In genomic region chrX:49001521-49002090, GRCh38 we compare ENCODE assay signal across 8 cellular contexts. TPM values are rescaled to one million over a fixed set of nuclear protein-coding genes. Genes with fewer than 3 reads are reported as not detected.
DNase-seq lines count a peak whose midpoint lies in the region; ATAC-seq and TF ChIP-seq lines count a peak whose summit lies in the region.

No MANE protein-coding gene starts in this region.

- H3K27me3 ChIP-seq in PC-9 (ENCODE audit: insufficient read depth, low read depth) (no peaks in the 10 kb centered on the region), transverse colon (no peaks in the 10 kb centered on the region)

- H3K4me1 ChIP-seq in PC-9 (replicated peaks; ENCODE audit: insufficient read depth), result no peaks in the 10 kb centered on the region
- H3K4me1 ChIP-seq in transverse colon, result peaks cover 0 to 9% (median 0%) of the 10 kb centered on the region in 4 donors

- TF ChIP-seq CTCF in AG04449 (IDR thresholded peaks at IDR 0.05; ENCODE audit: insufficient read depth, low read length, missing control alignments) (no peak), PC-9 (conservative IDR thresholded peaks at IDR 0.05) (no peak), osteocyte (IDR thresholded peaks at IDR 0.05) (no peak), transverse colon (IDR thresholded peaks at IDR 0.05) (no peak)

- H3K79me2 ChIP-seq in PC-9 (ENCODE audit: low read depth), result 0 out of 2 replicates have a peak, but pooled peaks cover 6% of the 10 kb centered on the region

- peak overlapping the region; percentile 96 for H3K27ac Mint-ChIP-seq in osteocyte (ENCODE audit: unreplicated experiment)

- H3K36me3 Mint-ChIP-seq in osteocyte (ENCODE audit: unreplicated experiment), result peaks cover 15% of the 10 kb centered on the region

- H3K27ac ChIP-seq in PC-9 (peak overlapping the region; percentile 92; the same call in 1 of the 2 replicates), transverse colon (peak overlapping the region; percentile 70 to 87 (median 84))

- in situ Hi-C loops in transverse colon (cut with MboI; ENCODE audit: low pct_ligation_motif_present in 1 of 4, low pct_unique_long_range_greater_than_20kb in 1 of 4, low sequenced_read_pairs in 3 of 4), result no loop called here

- H3K27me3 Mint-ChIP-seq in osteocyte (ENCODE audit: unreplicated experiment), result no peaks in the 10 kb centered on the region

- H2AFZ ChIP-seq in PC-9, result peak overlapping the region; percentile 79

- H3K4me2 ChIP-seq in PC-9, result peak overlapping the region; percentile 62

- ATAC-seq in GM18868 (IDR thresholded peaks at IDR 0.05; ENCODE audit: unreplicated experiment), result peak; percentile 30
- peak; percentile 30 for ATAC-seq in HG03196 (IDR thresholded peaks at IDR 0.05; ENCODE audit: unreplicated experiment)

- H3K36me3 ChIP-seq in PC-9 (ENCODE audit: low read depth) (no peaks in the 10 kb centered on the region), transverse colon (no peaks in the 10 kb centered on the region)

- no TSS peak for BruUV-seq in PC-9 (replicated peaks; lab: Mats Ljungman, UMichigan)

- H3K4me3 ChIP-seq in AG04449 (ENCODE audit: low read depth, low read length) (peak overlapping the region; percentile 75), PC-9 (peak overlapping the region; percentile 64), transverse colon (peak overlapping the region; percentile 29 to 85 (median 64))

- no peaks in the 10 kb centered on the region for H4K20me1 ChIP-seq in PC-9 (ENCODE audit: insufficient read depth)

- H3K9me3 ChIP-seq in PC-9 (ENCODE audit: insufficient read depth, low read depth) (no peaks in the 10 kb centered on the region), transverse colon (no peaks in the 10 kb centered on the region)

- H3F3A ChIP-seq in PC-9 (ENCODE audit: insufficient read depth, low read depth), result no peaks in the 10 kb centered on the region

- intact Hi-C loops in PC-9 (cut with micrococcal nuclease; ENCODE audit: unreplicated experiment) (loop anchor here (5.0 kb wide), 1 partner anchor 41 kb away; the partner anchor contains the start of gene TFE3), transverse colon (cut with DNase I; ENCODE audit: low total_unique reads) (no loop called here)

- whole genome bisulfite sequencing in transverse colon (ENCODE audit: low coverage in 1 of 2), 2 donors, result 46% methylated on average over 17 of the region's 17 CpGs; no CpG with 5 or more reads in 1 of the 2 donors

- peaks cover 9% of the 10 kb centered on the region for H3K4me1 Mint-ChIP-seq in osteocyte (ENCODE audit: unreplicated experiment)

- DNase-seq in AG04449 (ENCODE audit: low read depth, low spot score) (no peak), PC-9 (peak in 1 of 2 experiments; percentile 0), germinal center (ENCODE audit: low spot score) (peak; percentile 37), osteocyte (ENCODE audit: extremely low spot score, unreplicated experiment) (no peak), transverse colon (peak; percentile 22)
- DNase-seq in activated gamma-delta T cell treated with anti-CD3 and anti-CD28 coated beads, Interleukin-2, amount 50 U/mL, for 16 hours (ENCODE audit: low read depth), result peak; percentile 21

- POLR2A ChIA-PET in AG04449 (lab: Yijun Ruan, JAX), result interaction anchor here (0.6 to 1.3 kb wide), 3 partner anchors 24 to 42 kb away, joined by 4 to 8 read pairs (median 4); partner anchors contain the start of gene TFE3
- POLR2A ChIA-PET in PC-9 (lab: Charles Lee; ENCODE audit: unreplicated experiment), result interaction anchor here (0.6 kb wide), 1 partner anchor 14 kb away, joined by 9 read pairs; no protein-coding TSS in a partner anchor

- peak overlapping the region; percentile 97 for H3K4me3 Mint-ChIP-seq in osteocyte (ENCODE audit: unreplicated experiment)

- CTCF ChIA-PET in AG04449 (lab: Yijun Ruan, JAX), result interaction anchor here (1.0 kb wide), 1 partner anchor 39 kb away, joined by 3 read pairs; no protein-coding TSS in a partner anchor
- CTCF ChIA-PET in PC-9 (lab: Charles Lee), result interaction anchor here (0.7 kb wide), 1 partner anchor 121 kb away, joined by 3 read pairs; no protein-coding TSS in a partner anchor

- H3K9me2 ChIP-seq in PC-9 (ENCODE audit: insufficient read depth), result no peaks in the 10 kb centered on the region

- TF ChIP-seq EP300 in transverse colon (IDR thresholded peaks at IDR 0.05; ENCODE audit: low read depth), result no peak

- TF ChIP-seq POLR2A in transverse colon (IDR thresholded peaks at IDR 0.05), result no peak

- H3K9me3 Mint-ChIP-seq in osteocyte (ENCODE audit: unreplicated experiment), result no peaks in the 10 kb centered on the region

RNA-seq across cellular contexts. Expression of gene GRIPAP1, which starts 0.5 kb away (rescaled TPM):
- total RNA-seq in PC-9 (2021), result 33.6 and 35.2 TPM in 2 replicates
- 42.2 and 48.5 TPM in 2 replicates for total RNA-seq in osteocyte
- total RNA-seq in transverse colon, result 100 to 1,000 TPM in 1 of 4 donors, 10 to 100 TPM in 3; 34.8 to 102 (median 52.9) TPM

RNA-seq across cellular contexts. Expression of gene KCND1, which starts 30.0 kb away (rescaled TPM):
- 1.2 and 2.2 TPM in 2 replicates for total RNA-seq in PC-9 (2021)
- 1.4 and 2.5 TPM in 2 replicates for total RNA-seq in osteocyte
- under 1 TPM in 2 of 4 donors, not detected in 2; 0.95 to 0.96 TPM for total RNA-seq in transverse colon

RNA-seq across cellular contexts. Expression of gene TFE3, which starts 41.6 kb away (rescaled TPM):
- 27.2 and 33.7 TPM in 2 replicates for total RNA-seq in PC-9 (2021)
- 44.7 and 51.8 TPM in 2 replicates for total RNA-seq in osteocyte
- total RNA-seq in transverse colon, result 10 to 100 TPM; 31.7 to 45.6 (median 44.7) TPM

RNA-seq across cellular contexts. Expression of gene OTUD5, which starts 44.2 kb away (rescaled TPM):
- total RNA-seq in PC-9 (2021) (34.6 and 37.1 TPM in 2 replicates), osteocyte (54.9 and 57.4 TPM in 2 replicates), transverse colon (10 to 100 TPM; 39.4 to 96.9 (median 40.6) TPM)

RNA-seq across cellular contexts. Expression of gene CCDC120, which starts 57.2 kb away (rescaled TPM):
- total RNA-seq in PC-9 (2021), result 20.6 and 23.9 TPM in 2 replicates
- total RNA-seq in osteocyte, result 8.5 and 9.6 TPM in 2 replicates
- total RNA-seq in transverse colon, result 10 to 100 TPM in 2 of 4 donors, 1 to 10 TPM in 2; 4.4 to 19.1 (median 9.9) TPM

Comparison
In these comparisons a context has a peak if more than half of its experiments do, and no peak if none do; other contexts are left out.
1. DNase-seq: peak in activated gamma-delta T cell treated with anti-CD3 and anti-CD28 coated beads, Interleukin-2, amount 50 U/mL, for 16 hours (single experiment), germinal center (single experiment) and transverse colon (single experiment); none in AG04449 (single experiment) and osteocyte (single experiment).
2. Peak in every context shown above with its lines, with median percentiles within 50 percentile points of each other: H3K4me3 ChIP-seq.